Comparison of ENCODE assay signal across 1 cellular context in the genomic region with DNA sequence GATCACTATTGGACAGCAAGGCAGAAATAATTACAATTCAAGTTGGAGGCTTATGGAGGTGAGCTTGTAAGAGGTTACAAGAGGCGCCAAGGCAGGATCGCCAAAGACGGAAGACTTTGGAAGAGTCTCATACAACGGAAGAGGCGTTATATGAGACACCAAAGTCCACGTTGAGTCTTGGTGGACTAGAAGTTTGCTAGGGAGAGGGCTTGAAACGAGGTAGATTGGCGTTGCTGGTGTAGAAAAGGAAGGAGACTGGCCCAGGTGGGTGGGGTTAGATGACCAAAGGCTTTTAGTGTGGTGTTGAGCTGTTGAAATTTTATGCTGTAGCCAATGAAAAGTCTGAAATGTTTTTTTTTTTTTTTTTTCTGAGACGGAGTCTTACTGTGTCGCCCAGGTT.
A peak's percentile ranks its signal among the peaks of the same experiment; 100 is the strongest.
TF ChIP-seq lines count a peak whose summit lies in the region.

No MANE protein-coding gene starts in this region.

TF ChIP-seq in HepG2, 621 proteins besides CTCF, POLR2A, EP300 and RAD21:
- TF ChIP-seq ISX (CRISPR knock-in tag; conservative IDR thresholded peaks at IDR 0.05): no peak
- no peak for TF ChIP-seq NR3C1 (CRISPR knock-in tag; IDR thresholded peaks at IDR 0.05)
- TF ChIP-seq, protein P1, sequence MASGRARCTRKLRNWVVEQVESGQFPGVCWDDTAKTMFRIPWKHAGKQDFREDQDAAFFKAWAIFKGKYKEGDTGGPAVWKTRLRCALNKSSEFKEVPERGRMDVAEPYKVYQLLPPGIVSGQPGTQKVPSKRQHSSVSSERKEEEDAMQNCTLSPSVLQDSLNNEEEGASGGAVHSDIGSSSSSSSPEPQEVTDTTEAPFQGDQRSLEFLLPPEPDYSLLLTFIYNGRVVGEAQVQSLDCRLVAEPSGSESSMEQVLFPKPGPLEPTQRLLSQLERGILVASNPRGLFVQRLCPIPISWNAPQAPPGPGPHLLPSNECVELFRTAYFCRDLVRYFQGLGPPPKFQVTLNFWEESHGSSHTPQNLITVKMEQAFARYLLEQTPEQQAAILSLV (CRISPR knock-in tag; IDR thresholded peaks at IDR 0.05; ENCODE audit: borderline replicate concordance): no peak
- no peak for TF ChIP-seq TCF12 (IDR thresholded peaks at IDR 0.05)
- TF ChIP-seq TCF12 (CRISPR knock-in tag; IDR thresholded peaks at IDR 0.05): no peak
- TF ChIP-seq ZNF431 (CRISPR knock-in tag; IDR thresholded peaks at IDR 0.05; ENCODE audit: borderline replicate concordance, low read depth): no peak
- TF ChIP-seq MED1 (CRISPR knock-in tag; IDR thresholded peaks at IDR 0.05): no peak
- no peak for TF ChIP-seq ZNF264 (CRISPR knock-in tag; IDR thresholded peaks at IDR 0.05)
- TF ChIP-seq ZBTB1 (CRISPR knock-in tag; IDR thresholded peaks at IDR 0.05; ENCODE audit: borderline replicate concordance): no peak
- TF ChIP-seq ZNF547 (CRISPR knock-in tag; IDR thresholded peaks at IDR 0.05): 0 out of 2 replicates have a peak, but pooled peaks have one; percentile 59
- no peak for TF ChIP-seq CENPBD1 (CRISPR knock-in tag; IDR thresholded peaks at IDR 0.05; ENCODE audit: borderline replicate concordance, low read depth)
- TF ChIP-seq SMARCC2 (IDR thresholded peaks at IDR 0.05): peak; percentile 10; the same call in 1 of the 2 replicates
- TF ChIP-seq, protein P2, sequence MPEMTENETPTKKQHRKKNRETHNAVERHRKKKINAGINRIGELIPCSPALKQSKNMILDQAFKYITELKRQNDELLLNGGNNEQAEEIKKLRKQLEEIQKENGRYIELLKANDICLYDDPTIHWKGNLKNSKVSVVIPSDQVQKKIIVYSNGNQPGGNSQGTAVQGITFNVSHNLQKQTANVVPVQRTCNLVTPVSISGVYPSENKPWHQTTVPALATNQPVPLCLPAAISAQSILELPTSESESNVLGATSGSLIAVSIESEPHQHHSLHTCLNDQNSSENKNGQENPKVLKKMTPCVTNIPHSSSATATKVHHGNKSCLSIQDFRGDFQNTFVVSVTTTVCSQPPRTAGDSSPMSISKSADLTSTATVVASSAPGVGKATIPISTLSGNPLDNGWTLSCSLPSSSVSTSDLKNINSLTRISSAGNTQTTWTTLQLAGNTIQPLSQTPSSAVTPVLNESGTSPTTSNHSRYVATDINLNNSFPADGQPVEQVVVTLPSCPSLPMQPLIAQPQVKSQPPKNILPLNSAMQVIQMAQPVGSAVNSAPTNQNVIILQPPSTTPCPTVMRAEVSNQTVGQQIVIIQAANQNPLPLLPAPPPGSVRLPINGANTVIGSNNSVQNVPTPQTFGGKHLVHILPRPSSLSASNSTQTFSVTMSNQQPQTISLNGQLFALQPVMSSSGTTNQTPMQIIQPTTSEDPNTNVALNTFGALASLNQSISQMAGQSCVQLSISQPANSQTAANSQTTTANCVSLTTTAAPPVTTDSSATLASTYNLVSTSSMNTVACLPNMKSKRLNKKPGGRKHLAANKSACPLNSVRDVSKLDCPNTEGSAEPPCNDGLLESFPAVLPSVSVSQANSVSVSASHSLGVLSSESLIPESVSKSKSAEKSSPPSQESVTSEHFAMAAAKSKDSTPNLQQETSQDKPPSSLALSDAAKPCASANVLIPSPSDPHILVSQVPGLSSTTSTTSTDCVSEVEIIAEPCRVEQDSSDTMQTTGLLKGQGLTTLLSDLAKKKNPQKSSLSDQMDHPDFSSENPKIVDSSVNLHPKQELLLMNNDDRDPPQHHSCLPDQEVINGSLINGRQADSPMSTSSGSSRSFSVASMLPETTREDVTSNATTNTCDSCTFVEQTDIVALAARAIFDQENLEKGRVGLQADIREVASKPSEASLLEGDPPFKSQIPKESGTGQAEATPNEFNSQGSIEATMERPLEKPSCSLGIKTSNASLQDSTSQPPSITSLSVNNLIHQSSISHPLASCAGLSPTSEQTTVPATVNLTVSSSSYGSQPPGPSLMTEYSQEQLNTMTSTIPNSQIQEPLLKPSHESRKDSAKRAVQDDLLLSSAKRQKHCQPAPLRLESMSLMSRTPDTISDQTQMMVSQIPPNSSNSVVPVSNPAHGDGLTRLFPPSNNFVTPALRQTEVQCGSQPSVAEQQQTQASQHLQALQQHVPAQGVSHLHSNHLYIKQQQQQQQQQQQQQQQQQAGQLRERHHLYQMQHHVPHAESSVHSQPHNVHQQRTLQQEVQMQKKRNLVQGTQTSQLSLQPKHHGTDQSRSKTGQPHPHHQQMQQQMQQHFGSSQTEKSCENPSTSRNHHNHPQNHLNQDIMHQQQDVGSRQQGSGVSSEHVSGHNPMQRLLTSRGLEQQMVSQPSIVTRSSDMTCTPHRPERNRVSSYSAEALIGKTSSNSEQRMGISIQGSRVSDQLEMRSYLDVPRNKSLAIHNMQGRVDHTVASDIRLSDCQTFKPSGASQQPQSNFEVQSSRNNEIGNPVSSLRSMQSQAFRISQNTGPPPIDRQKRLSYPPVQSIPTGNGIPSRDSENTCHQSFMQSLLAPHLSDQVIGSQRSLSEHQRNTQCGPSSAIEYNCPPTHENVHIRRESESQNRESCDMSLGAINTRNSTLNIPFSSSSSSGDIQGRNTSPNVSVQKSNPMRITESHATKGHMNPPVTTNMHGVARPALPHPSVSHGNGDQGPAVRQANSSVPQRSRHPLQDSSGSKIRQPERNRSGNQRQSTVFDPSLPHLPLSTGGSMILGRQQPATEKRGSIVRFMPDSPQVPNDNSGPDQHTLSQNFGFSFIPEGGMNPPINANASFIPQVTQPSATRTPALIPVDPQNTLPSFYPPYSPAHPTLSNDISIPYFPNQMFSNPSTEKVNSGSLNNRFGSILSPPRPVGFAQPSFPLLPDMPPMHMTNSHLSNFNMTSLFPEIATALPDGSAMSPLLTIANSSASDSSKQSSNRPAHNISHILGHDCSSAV (CRISPR knock-in tag; IDR thresholded peaks at IDR 0.05; ENCODE audit: borderline replicate concordance): no peak
- no peak for TF ChIP-seq BCL6 (CRISPR knock-in tag; IDR thresholded peaks at IDR 0.05)
- TF ChIP-seq PAWR (CRISPR knock-in tag; IDR thresholded peaks at IDR 0.05; ENCODE audit: borderline replicate concordance): no peak
- no peak for TF ChIP-seq DDIT3 (CRISPR knock-in tag; IDR thresholded peaks at IDR 0.05)
- TF ChIP-seq PLSCR1 (CRISPR knock-in tag; IDR thresholded peaks at IDR 0.05; ENCODE audit: borderline replicate concordance): no peak
- no peak for TF ChIP-seq PCBP2 (optimal IDR thresholded peaks at IDR 0.05; ENCODE audit: low read depth, low read length, poor library complexity, severe bottlenecking)
- no peak for TF ChIP-seq ZNF589 (CRISPR knock-in tag; conservative IDR thresholded peaks at IDR 0.05)
- no peak for TF ChIP-seq ZNF20 (CRISPR knock-in tag; IDR thresholded peaks at IDR 0.05)
- no peak for TF ChIP-seq TBX2 (CRISPR knock-in tag; IDR thresholded peaks at IDR 0.05; ENCODE audit: borderline replicate concordance)
- 0 out of 2 replicates have a peak, but pooled peaks have one; percentile 24 for TF ChIP-seq ZBTB33 (CRISPR knock-in tag; IDR thresholded peaks at IDR 0.05)
- TF ChIP-seq ZNF883 (CRISPR knock-in tag; IDR thresholded peaks at IDR 0.05; ENCODE audit: not compliant biosample characterization): no peak
- TF ChIP-seq, protein P3, sequence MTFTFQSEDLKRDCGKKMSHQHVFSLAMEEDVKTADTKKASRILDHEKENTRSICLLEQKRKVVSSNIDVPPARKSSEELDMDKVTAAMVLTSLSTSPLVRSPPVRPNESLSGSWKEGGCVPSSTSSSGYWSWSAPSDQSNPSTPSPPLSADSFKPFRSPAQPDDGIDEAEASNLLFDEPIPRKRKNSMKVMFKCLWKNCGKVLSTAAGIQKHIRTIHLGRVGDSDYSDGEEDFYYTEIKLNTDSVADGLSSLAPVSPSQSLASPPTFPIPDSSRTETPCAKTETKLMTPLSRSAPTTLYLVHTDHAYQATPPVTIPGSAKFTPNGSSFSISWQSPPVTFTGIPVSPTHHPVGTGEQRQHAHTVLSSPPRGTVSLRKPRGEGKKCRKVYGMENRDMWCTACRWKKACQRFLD (CRISPR knock-in tag; IDR thresholded peaks at IDR 0.05; ENCODE audit: borderline replicate concordance): no peak
- TF ChIP-seq, protein P4, sequence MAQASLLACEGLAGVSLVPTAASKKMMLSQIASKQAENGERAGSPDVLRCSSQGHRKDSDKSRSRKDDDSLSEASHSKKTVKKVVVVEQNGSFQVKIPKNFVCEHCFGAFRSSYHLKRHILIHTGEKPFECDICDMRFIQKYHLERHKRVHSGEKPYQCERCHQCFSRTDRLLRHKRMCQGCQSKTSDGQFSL (CRISPR knock-in tag; IDR thresholded peaks at IDR 0.05): no peak
- no peak for TF ChIP-seq RFX5 (IDR thresholded peaks at IDR 0.05; ENCODE audit: low read depth, low read length)
